8 cellular contexts compared by ENCODE assay signal in the genomic region with DNA sequence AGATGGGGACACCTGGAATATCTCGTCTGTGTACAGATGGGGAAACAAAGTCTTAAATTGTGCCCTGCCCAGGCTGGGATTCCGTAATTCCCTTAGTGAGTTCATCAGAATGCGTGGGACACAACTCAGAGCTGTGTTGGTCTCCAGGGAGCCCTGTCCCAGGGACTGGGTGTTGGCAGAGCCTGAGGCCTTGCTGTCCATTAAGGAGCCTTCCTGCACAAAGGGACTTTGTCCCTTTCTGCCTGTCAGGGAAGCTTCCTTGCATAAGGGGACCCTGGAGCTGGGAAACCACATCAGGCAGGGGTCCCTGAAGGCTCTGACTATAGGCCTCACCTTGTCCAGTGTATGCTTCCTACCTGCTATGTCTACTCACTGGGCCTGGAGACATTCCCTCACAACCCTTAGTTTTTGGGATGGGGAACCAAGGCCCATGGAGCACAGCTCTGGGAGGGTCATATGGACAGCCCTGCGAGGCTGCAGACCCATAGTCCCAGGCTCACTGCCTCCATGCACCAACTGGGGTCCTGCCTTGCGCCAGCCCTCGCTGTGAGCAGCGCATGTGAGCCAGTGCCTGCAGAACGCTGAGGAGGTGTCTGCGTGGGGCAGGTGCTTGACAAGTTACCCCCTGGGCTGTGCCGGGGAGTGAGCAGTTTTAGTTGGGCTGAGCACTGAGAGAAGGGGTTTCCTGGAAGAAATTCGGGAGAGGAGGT. TPM values are rescaled to one million over a fixed set of nuclear protein-coding genes. Genes with fewer than 3 reads are reported as not detected.
DNase-seq lines count a peak whose midpoint lies in the region; TF ChIP-seq lines count a peak whose summit lies in the region.

No MANE protein-coding gene starts in this region.

- H3K9me3 ChIP-seq in HEK293 (ENCODE audit: control insufficient read depth, insufficient read depth, low read depth, low read length): no peaks in the 10 kb centered on the region; the same call in 1 of the 2 replicates

- H3K4me3 Mint-ChIP-seq in activated naive CD8-positive, alpha-beta T cell: peak overlapping the region; percentile 87
- peak overlapping the region; percentile 78 to 89 (median 88) for H3K4me3 Mint-ChIP-seq in immature natural killer cell

- H3K27me3 Mint-ChIP-seq in activated naive CD8-positive, alpha-beta T cell: no peaks in the 10 kb centered on the region
- peaks cover 2 to 13% (median 2%) of the 10 kb centered on the region in 3 donors for H3K27me3 Mint-ChIP-seq in immature natural killer cell (ENCODE audit: low read depth in 3 of 3)

- no peak for DNase-seq in immature natural killer cell
- no peak for DNase-seq in NCI-H187 (lab: John Stamatoyannopoulos, UW)
- DNase-seq in OCI-M2 (lab: John Stamatoyannopoulos, UW; ENCODE audit: unreplicated experiment): no peak
- DNase-seq in NCI-H128 (lab: John Stamatoyannopoulos, UW; ENCODE audit: unreplicated experiment): no peak
- no peak for DNase-seq in DMS79 (lab: John Stamatoyannopoulos, UW)

- H3K27ac Mint-ChIP-seq in activated naive CD8-positive, alpha-beta T cell: peak overlapping the region; percentile 92
- H3K27ac Mint-ChIP-seq in immature natural killer cell: peak overlapping the region; percentile 75 to 95 (median 88)

- no peaks in the 10 kb centered on the region for H3K36me3 Mint-ChIP-seq in activated naive CD8-positive, alpha-beta T cell
- H3K36me3 Mint-ChIP-seq in immature natural killer cell: no peaks in the 10 kb centered on the region

- H3K27ac ChIP-seq in HEK293 (ENCODE audit: extremely low read depth, low read depth, low read length) (no peak overlapping the region), skin epidermis (peak overlapping the region in 20 of 21 experiments; percentile 76 to 97 (median 91))

- peaks cover 2% of the 10 kb centered on the region; the same call in 1 of the 2 replicates for H3K4me1 ChIP-seq in HEK293 (ENCODE audit: control insufficient read depth, insufficient read depth, low read length)

- CTCF ChIA-PET in HEK293 (lab: Yijun Ruan, JAX): interaction anchor here (0.6 to 2.9 kb wide), 4 partner anchors 9 to 94 kb away, joined by 3 to 15 read pairs (median 3); no protein-coding TSS in a partner anchor

- TF ChIP-seq CTCF in HEK293 (tag by site-specific recombination; IDR thresholded peaks at IDR 0.05): no peak

- H3K9me3 Mint-ChIP-seq in activated naive CD8-positive, alpha-beta T cell (ENCODE audit: low read depth): no peaks in the 10 kb centered on the region
- H3K9me3 Mint-ChIP-seq in immature natural killer cell: no peaks in the 10 kb centered on the region

- POLR2A ChIA-PET in HEK293 (lab: Yijun Ruan, JAX): interaction anchor here (2.0 kb wide), 1 partner anchor 36 kb away, joined by 6 read pairs; a partner anchor contains a TSS

- H3K4me3 ChIP-seq in HEK293 (ENCODE audit: low read depth, low read length) (no peak overlapping the region), skin epidermis (peak overlapping the region; percentile 60 to 99 (median 92))

- peaks cover 59% of the 10 kb centered on the region for H3K4me1 Mint-ChIP-seq in activated naive CD8-positive, alpha-beta T cell (ENCODE audit: low read depth)
- H3K4me1 Mint-ChIP-seq in immature natural killer cell: peaks cover 57 to 72% of the 10 kb centered on the region in 2 donors

- no peaks in the 10 kb centered on the region; a peak in 1 of 3 replicates for H3K36me3 ChIP-seq in HEK293 (ENCODE audit: control insufficient read depth in 2 of 2, insufficient read depth in 1 of 2, low read length in 2 of 2)

TF ChIP-seq in HEK293, 187 proteins besides CTCF, POLR2A, EP300 and RAD21:
- TF ChIP-seq ZBTB48 (tag by site-specific recombination; IDR thresholded peaks at IDR 0.05) (0 out of 2 replicates have a peak, but pooled peaks have one; percentile 14), GFI1B (tag by site-specific recombination; IDR thresholded peaks at IDR 0.05) (no peak), ZNF600 (tag by site-specific recombination; IDR thresholded peaks at IDR 0.05) (0 out of 2 replicates have a peak, but pooled peaks have one; percentile 17), GLIS1 (tag by site-specific recombination; IDR thresholded peaks at IDR 0.05) (peak; percentile 26; the same call in 1 of the 2 replicates)
- TF ChIP-seq, protein P1, sequence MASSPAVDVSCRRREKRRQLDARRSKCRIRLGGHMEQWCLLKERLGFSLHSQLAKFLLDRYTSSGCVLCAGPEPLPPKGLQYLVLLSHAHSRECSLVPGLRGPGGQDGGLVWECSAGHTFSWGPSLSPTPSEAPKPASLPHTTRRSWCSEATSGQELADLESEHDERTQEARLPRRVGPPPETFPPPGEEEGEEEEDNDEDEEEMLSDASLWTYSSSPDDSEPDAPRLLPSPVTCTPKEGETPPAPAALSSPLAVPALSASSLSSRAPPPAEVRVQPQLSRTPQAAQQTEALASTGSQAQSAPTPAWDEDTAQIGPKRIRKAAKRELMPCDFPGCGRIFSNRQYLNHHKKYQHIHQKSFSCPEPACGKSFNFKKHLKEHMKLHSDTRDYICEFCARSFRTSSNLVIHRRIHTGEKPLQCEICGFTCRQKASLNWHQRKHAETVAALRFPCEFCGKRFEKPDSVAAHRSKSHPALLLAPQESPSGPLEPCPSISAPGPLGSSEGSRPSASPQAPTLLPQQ (tag by site-specific recombination; IDR thresholded peaks at IDR 0.05): no peak
- TF ChIP-seq, protein P2, sequence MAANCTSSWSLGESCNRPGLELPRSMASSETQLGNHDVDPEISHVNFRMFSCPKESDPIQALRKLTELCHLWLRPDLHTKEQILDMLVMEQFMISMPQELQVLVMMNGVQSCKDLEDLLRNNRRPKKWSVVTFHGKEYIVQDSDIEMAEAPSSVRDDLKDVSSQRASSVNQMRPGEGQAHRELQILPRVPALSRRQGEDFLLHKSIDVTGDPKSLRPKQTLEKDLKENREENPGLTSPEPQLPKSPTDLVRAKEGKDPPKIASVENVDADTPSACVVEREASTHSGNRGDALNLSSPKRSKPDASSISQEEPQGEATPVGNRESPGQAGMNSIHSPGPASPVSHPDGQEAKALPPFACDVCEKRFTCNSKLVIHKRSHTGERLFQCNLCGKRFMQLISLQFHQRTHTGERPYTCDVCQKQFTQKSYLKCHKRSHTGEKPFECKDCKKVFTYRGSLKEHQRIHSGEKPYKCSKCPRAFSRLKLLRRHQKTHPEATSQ (tag by site-specific recombination; IDR thresholded peaks at IDR 0.05): no peak

RNA-seq across cellular contexts. Expression of a gene that starts 1.6 kb away (rescaled TPM):
- 100 to 1,000 TPM in 1 of 3 donors, 10 to 100 TPM in 2; 55.1 to 105 (median 78.8) TPM for polyA plus RNA-seq in immature natural killer cell

RNA-seq across cellular contexts. Expression of a gene that starts 36.4 kb away (rescaled TPM):
- 10 to 100 TPM; 51.3 to 91.0 (median 54.0) TPM for polyA plus RNA-seq in immature natural killer cell

RNA-seq across cellular contexts. Expression of a gene that starts 39.1 kb away (rescaled TPM):
- 1 to 10 TPM in 2 of 3 donors, not detected in 1; 3.5 to 5.2 TPM for polyA plus RNA-seq in immature natural killer cell
